ENCODE assay signal across 22 cellular contexts in the genomic region with DNA sequence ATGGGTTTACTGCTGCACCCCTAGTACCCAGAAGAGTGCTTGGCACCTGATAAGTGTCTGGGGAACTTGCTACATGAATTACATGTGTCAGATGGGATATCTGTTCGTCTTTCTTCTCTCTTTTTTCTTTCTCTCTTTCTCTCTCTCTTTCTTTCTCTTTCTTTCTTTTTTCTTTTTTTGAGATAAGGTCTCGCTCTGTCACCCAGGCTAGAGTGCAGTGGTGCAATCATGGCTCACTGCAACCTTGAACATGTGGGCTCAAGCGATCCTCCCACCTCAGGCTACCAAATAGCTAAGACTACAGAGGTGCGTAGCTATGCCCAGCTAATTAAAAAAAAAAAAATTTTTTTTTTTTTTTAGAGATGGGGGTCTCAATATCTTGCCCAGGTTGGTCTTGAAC.
"Had no signal": no experiment of that assay in that cellular context is flagged by ENCODE, and none has a peak within 500 bp of the region (broad histone marks: within the 10 kb centered on the region; RNA-seq: fewer than 3 reads in every experiment).

No MANE protein-coding gene starts in this region.

- H3K9me3 ChIP-seq: Peyer's patch, SJCRH30, SK-N-SH had no signal

- H3K4me2 ChIP-seq: SK-N-SH had no signal

- H3K27me3 ChIP-seq: Peyer's patch had no signal

- H3K36me3 ChIP-seq: Peyer's patch, SJCRH30 had no signal

- H3K4me3 ChIP-seq: Peyer's patch, SJCRH30 had no signal

- ATAC-seq: activated CD4-positive, CD25-positive, alpha-beta regulatory T cell treated with anti-CD3 and anti-CD28 coated beads, Interleukin-2, amount 50 U/mL, for 24 hours; activated CD8-positive, alpha-beta T cell treated with anti-CD3 and anti-CD28 coated beads, Interleukin-2, amount 10 ng/mL, durations not matched to agents 7 days and 5 days; activated naive CD4-positive, alpha-beta T cell treated with anti-CD3 and anti-CD28 coated beads, Interleukin-2, amount 50 U/mL, for 72 hours; activated naive CD8-positive, alpha-beta T cell treated with anti-CD3 and anti-CD28 coated beads, Interleukin-2, amount 50 U/mL, for 24 hours had no signal

- H3K27ac ChIP-seq: Peyer's patch, RWPE1, SJCRH30 had no signal

- H3K9ac ChIP-seq: SK-N-SH had no signal

- H3K4me1 ChIP-seq: Peyer's patch, SJCRH30 had no signal

- DNase-seq: activated CD4-positive, alpha-beta T cell treated with anti-CD3 and anti-CD28 coated beads for 48 hours; activated CD4-positive, alpha-beta T cell treated with anti-CD3 and anti-CD28 coated beads, Interleukin-2, amount 50 U/mL, for 4 hours; activated CD8-positive, alpha-beta memory T cell treated with anti-CD3 and anti-CD28 coated beads, Interleukin-2, amount 50 U/mL, for 48 hours; activated CD8-positive, alpha-beta T cell treated with anti-CD3 and anti-CD28 coated beads, Interleukin-2, amount 10 ng/mL, durations not matched to agents 7 days and 5 days; activated effector memory CD4-positive, alpha-beta T cell treated with anti-CD3 and anti-CD28 coated beads, Interleukin-2, amount 50 U/mL, for 16 hours; activated naive CD4-positive, alpha-beta T cell treated with Interleukin-2 at 50 U/mL for 16 hours; activated naive CD8-positive, alpha-beta T cell treated with anti-CD3 and anti-CD28 coated beads, Interleukin-2, amount 50 U/mL, for 24 hours; activated T-cell treated with anti-CD3 and anti-CD28 coated beads, Interleukin-2, amount 50 U/mL, for 1 hour; MM.1S; NCI-H1105 treated with DMSO at 0.1 percent for 48 hours; NCI-H1436 treated with DMSO at 0.1 percent for 48 hours; NCI-H187; NCI-H2081; NCI-H510A treated with DMSO at 0.1 percent for 48 hours; Peyer's patch; Right ventricle myocardium superior; SJCRH30; SK-N-SH; SW 1271 had no signal
